ENCODE assay signal across 31 cellular contexts in the genomic region with DNA sequence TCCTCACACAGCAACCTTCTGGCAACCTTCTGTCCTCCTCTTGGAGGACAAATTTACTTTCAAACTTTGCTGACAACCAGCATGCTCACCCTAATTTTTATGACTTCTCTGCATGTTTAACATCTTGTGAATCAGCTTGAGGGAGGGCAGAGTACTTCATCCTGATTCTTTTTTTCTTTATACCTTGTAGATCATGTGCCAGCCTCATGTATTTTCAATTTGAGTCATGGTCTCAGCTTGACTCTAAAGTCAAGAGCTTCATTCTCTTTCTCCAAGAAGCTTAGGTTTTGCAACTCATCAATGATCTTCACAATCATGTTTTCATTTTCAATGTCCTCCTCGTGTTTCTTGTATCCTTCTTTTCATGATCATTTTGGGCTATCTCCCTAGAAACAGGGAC. TPM values are rescaled to one million over a fixed set of nuclear protein-coding genes. Genes with fewer than 3 reads are reported as not detected.
"Had no signal": no experiment of that assay in that cellular context is flagged by ENCODE, and none has a peak within 500 bp of the region (broad histone marks: within the 10 kb centered on the region; RNA-seq: fewer than 3 reads in every experiment).

No MANE protein-coding gene starts in this region.

- H3K4me3 ChIP-seq: esophagus squamous epithelium, gastrocnemius medialis, heart right ventricle, left lung, lower lobe of right lung, mucosa of descending colon had no signal

- H3K4me3 Mint-ChIP-seq: dendritic cell treated with granulocyte-macrophage colony-stimulating factor and Interleukin-4, amounts not matched to agents 40 ng/mL and 50 ng/mL, for 4 days; effector memory CD8-positive, alpha-beta T cell; endodermal cell; mesothelial cell of epicardium; naive B cell; naive thymus-derived CD8-positive, alpha-beta T cell had no signal

- H3K4me1 Mint-ChIP-seq: endodermal cell had no signal

- H3K36me3 Mint-ChIP-seq: mesothelial cell of epicardium; naive B cell; naive thymus-derived CD8-positive, alpha-beta T cell had no signal

- H3K4me1 ChIP-seq: esophagus squamous epithelium, gastrocnemius medialis, heart right ventricle, left lung, lower lobe of right lung had no signal

- H3K9me3 Mint-ChIP-seq: dendritic cell treated with granulocyte-macrophage colony-stimulating factor and Interleukin-4, amounts not matched to agents 40 ng/mL and 50 ng/mL, for 4 days; effector memory CD8-positive, alpha-beta T cell; endodermal cell; mesothelial cell of epicardium; naive thymus-derived CD8-positive, alpha-beta T cell had no signal

- H3K36me3 ChIP-seq: esophagus squamous epithelium, gastrocnemius medialis, heart right ventricle, left lung, lower lobe of right lung had no signal

- H3K9me3 ChIP-seq: esophagus squamous epithelium, gastrocnemius medialis, heart right ventricle, left lung, lower lobe of right lung, mucosa of descending colon had no signal

- H3K27ac Mint-ChIP-seq: dendritic cell treated with granulocyte-macrophage colony-stimulating factor and Interleukin-4, amounts not matched to agents 40 ng/mL and 50 ng/mL, for 4 days; effector memory CD8-positive, alpha-beta T cell; endodermal cell; mesothelial cell of epicardium had no signal

- DNase-seq: cortex of kidney; effector CD8-positive, alpha-beta T cell; effector memory CD8-positive, alpha-beta T cell; endodermal cell; erythroblast; esophagus squamous epithelium; foreskin fibroblast; foreskin melanocyte; gastrocnemius medialis; glutamatergic neuron; head of caudate nucleus; heart right ventricle; hippocampal formation; left cardiac atrium; left lung; left ventricle myocardium superior; lower lobe of right lung; mesenchymal stem cell; mucosa of descending colon; naive B cell; naive thymus-derived CD8-positive, alpha-beta T cell had no signal

- H3K27ac ChIP-seq: epithelial cell of prostate, esophagus squamous epithelium, gastrocnemius medialis, heart right ventricle, left lung, lower lobe of right lung had no signal

- ATAC-seq: effector memory CD8-positive, alpha-beta T cell; esophagus mucosa; gastrocnemius medialis; heart right ventricle; left cardiac atrium; left lung; left ventricle myocardium superior; lower lobe of right lung; mucosa of descending colon; naive thymus-derived CD8-positive, alpha-beta T cell had no signal

RNA-seq across cellular contexts. Expression of gene KRTAP9-7, which starts 3.6 kb away (rescaled TPM):
- total RNA-seq: dermis microvascular lymphatic vessel endothelial cell; endodermal cell; esophagus mucosa; esophagus squamous epithelium; gastrocnemius medialis; glomerular endothelial cell; heart right ventricle; kidney epithelial cell; left cardiac atrium; left lung; left ventricle myocardium superior; lower lobe of right lung; lung microvascular endothelial cell; mesenteric fat pad; mesothelial cell of epicardium; mucosa of descending colon; myocyte; naive thymus-derived CD8-positive, alpha-beta T cell had no signal

RNA-seq across cellular contexts. Expression of gene KRTAP9-6, which starts 6.7 kb away (rescaled TPM):
- total RNA-seq: dermis microvascular lymphatic vessel endothelial cell; endodermal cell; esophagus mucosa; esophagus squamous epithelium; gastrocnemius medialis; glomerular endothelial cell; heart right ventricle; kidney epithelial cell; left cardiac atrium; left lung; left ventricle myocardium superior; lower lobe of right lung; lung microvascular endothelial cell; mesenteric fat pad; mesothelial cell of epicardium; mucosa of descending colon; myocyte; naive thymus-derived CD8-positive, alpha-beta T cell had no signal

RNA-seq across cellular contexts. Expression of gene KRTAP9-9, which starts 16.7 kb away (rescaled TPM):
- total RNA-seq: dermis microvascular lymphatic vessel endothelial cell; endodermal cell; esophagus mucosa; esophagus squamous epithelium; gastrocnemius medialis; glomerular endothelial cell; heart right ventricle; kidney epithelial cell; left cardiac atrium; left lung; left ventricle myocardium superior; lower lobe of right lung; lung microvascular endothelial cell; mesenteric fat pad; mesothelial cell of epicardium; mucosa of descending colon; myocyte; naive thymus-derived CD8-positive, alpha-beta T cell had no signal

RNA-seq across cellular contexts. Expression of gene KRTAP9-4, which starts 22.4 kb away (rescaled TPM):
- total RNA-seq: dermis microvascular lymphatic vessel endothelial cell; endodermal cell; esophagus mucosa; esophagus squamous epithelium; gastrocnemius medialis; glomerular endothelial cell; heart right ventricle; kidney epithelial cell; left cardiac atrium; left lung; left ventricle myocardium superior; lower lobe of right lung; lung microvascular endothelial cell; mesenteric fat pad; mesothelial cell of epicardium; mucosa of descending colon; myocyte; naive thymus-derived CD8-positive, alpha-beta T cell had no signal

RNA-seq across cellular contexts. Expression of gene KRTAP29-1, which starts 30.8 kb away (rescaled TPM):
- total RNA-seq: dermis microvascular lymphatic vessel endothelial cell; endodermal cell; esophagus mucosa; esophagus squamous epithelium; gastrocnemius medialis; glomerular endothelial cell; heart right ventricle; kidney epithelial cell; left cardiac atrium; left lung; left ventricle myocardium superior; lower lobe of right lung; lung microvascular endothelial cell; mesenteric fat pad; mesothelial cell of epicardium; mucosa of descending colon; myocyte; naive thymus-derived CD8-positive, alpha-beta T cell had no signal
